ENCODE assay signal across 1 cellular context in the genomic region with DNA sequence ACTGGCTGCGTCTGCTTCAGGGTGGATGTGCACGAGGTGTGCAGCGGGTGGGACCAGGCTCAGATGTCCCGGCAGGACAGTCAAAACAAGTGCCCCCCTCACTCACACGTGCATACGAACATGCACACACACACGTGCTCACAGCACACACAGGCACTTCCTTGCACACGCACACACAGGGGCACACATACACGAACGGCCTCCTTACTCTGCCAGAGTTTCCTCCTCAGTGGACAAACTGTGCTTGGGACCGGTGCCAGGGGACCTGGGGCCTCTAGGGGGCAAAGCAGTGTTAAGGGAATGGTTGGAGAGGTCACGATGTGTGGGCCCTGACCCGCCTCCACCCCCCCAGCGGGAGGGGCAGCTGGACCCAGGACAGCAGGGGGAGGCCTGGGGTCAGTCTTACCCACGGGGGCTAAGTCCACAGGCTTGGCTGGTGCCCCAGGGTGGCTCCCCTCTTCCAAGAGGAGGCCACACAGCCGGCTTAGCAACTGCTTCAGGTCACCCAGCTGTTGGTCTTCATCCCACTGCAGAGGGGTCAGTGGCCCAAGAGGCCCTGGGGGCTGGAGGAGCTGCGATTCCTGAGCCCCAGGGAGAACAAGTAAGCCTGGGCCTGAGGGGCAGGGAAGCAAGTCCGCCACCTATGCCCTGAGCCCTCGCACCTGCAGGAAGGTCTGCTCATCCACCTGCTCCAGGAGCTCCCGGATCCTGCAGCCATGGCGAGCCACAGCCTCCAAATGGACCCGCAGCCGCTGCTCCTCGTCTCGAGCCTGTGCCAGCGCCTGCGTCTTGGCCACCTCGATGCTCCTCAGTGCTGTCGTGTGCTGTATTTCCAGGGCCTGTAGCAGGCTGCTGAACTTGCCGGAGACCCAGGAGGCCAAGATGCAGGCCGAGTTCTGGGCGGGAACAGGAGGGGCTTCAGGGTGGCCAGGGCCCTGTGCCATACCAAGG.
TF ChIP-seq lines count a peak whose summit lies in the region.

No MANE protein-coding gene starts in this region.

TF ChIP-seq in HepG2, 621 proteins besides CTCF, POLR2A, EP300 and RAD21 (continued from another document and continues in another):
- no peak for TF ChIP-seq SOX6 (IDR thresholded peaks at IDR 0.05)
- peak; percentile 73 for TF ChIP-seq SOX6 (CRISPR knock-in tag; IDR thresholded peaks at IDR 0.05)
- no peak for TF ChIP-seq TCF7 (IDR thresholded peaks at IDR 0.05; ENCODE audit: low read depth)
- peak; percentile 51; the same call in 1 of the 2 replicates for TF ChIP-seq SOX13 (IDR thresholded peaks at IDR 0.05)
- TF ChIP-seq SOX13 (CRISPR knock-in tag; conservative IDR thresholded peaks at IDR 0.05 in 1 of 2, IDR thresholded peaks at IDR 0.05 in 1 of 2) = peak in 1 of 2 experiments; percentile 70; a peak in 2 of 4 replicates
- TF ChIP-seq, protein P1, sequence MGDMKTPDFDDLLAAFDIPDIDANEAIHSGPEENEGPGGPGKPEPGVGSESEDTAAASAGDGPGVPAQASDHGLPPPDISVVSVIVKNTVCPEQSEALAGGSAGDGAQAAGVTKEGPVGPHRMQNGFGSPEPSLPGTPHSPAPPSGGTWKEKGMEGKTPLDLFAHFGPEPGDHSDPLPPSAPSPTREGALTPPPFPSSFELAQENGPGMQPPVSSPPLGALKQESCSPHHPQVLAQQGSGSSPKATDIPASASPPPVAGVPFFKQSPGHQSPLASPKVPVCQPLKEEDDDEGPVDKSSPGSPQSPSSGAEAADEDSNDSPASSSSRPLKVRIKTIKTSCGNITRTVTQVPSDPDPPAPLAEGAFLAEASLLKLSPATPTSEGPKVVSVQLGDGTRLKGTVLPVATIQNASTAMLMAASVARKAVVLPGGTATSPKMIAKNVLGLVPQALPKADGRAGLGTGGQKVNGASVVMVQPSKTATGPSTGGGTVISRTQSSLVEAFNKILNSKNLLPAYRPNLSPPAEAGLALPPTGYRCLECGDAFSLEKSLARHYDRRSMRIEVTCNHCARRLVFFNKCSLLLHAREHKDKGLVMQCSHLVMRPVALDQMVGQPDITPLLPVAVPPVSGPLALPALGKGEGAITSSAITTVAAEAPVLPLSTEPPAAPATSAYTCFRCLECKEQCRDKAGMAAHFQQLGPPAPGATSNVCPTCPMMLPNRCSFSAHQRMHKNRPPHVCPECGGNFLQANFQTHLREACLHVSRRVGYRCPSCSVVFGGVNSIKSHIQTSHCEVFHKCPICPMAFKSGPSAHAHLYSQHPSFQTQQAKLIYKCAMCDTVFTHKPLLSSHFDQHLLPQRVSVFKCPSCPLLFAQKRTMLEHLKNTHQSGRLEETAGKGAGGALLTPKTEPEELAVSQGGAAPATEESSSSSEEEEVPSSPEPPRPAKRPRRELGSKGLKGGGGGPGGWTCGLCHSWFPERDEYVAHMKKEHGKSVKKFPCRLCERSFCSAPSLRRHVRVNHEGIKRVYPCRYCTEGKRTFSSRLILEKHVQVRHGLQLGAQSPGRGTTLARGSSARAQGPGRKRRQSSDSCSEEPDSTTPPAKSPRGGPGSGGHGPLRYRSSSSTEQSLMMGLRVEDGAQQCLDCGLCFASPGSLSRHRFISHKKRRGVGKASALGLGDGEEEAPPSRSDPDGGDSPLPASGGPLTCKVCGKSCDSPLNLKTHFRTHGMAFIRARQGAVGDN (CRISPR knock-in tag; IDR thresholded peaks at IDR 0.05) = peak; percentile 82
- TF ChIP-seq, protein P2, sequence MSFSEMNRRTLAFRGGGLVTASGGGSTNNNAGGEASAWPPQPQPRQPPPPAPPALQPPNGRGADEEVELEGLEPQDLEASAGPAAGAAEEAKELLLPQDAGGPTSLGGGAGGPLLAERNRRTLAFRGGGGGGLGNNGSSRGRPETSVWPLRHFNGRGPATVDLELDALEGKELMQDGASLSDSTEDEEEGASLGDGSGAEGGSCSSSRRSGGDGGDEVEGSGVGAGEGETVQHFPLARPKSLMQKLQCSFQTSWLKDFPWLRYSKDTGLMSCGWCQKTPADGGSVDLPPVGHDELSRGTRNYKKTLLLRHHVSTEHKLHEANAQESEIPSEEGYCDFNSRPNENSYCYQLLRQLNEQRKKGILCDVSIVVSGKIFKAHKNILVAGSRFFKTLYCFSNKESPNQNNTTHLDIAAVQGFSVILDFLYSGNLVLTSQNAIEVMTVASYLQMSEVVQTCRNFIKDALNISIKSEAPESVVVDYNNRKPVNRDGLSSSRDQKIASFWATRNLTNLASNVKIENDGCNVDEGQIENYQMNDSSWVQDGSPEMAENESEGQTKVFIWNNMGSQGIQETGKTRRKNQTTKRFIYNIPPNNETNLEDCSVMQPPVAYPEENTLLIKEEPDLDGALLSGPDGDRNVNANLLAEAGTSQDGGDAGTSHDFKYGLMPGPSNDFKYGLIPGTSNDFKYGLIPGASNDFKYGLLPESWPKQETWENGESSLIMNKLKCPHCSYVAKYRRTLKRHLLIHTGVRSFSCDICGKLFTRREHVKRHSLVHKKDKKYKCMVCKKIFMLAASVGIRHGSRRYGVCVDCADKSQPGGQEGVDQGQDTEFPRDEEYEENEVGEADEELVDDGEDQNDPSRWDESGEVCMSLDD (CRISPR knock-in tag; IDR thresholded peaks at IDR 0.05; ENCODE audit: borderline replicate concordance) = peak; percentile 89
- peak; percentile 39 for TF ChIP-seq TEAD3 (CRISPR knock-in tag; optimal IDR thresholded peaks at IDR 0.05; ENCODE audit: borderline replicate concordance)
- no peak; the same call in 1 of the 2 replicates for TF ChIP-seq ZNF33B (CRISPR knock-in tag; IDR thresholded peaks at IDR 0.05)
- no peak for TF ChIP-seq GABPA (IDR thresholded peaks at IDR 0.05; ENCODE audit: low read depth, low read length)
- no peak for TF ChIP-seq GABPA (CRISPR knock-in tag; IDR thresholded peaks at IDR 0.05; ENCODE audit: low read depth)
- TF ChIP-seq ZBTB7B (CRISPR knock-in tag; IDR thresholded peaks at IDR 0.05) = peak; percentile 93
- no peak for TF ChIP-seq FOSL1 (CRISPR knock-in tag; IDR thresholded peaks at IDR 0.05; ENCODE audit: borderline replicate concordance)
- TF ChIP-seq PHF5A (CRISPR knock-in tag; IDR thresholded peaks at IDR 0.05; ENCODE audit: low read depth, unreplicated experiment) = no peak
- TF ChIP-seq ZNF572 (CRISPR knock-in tag; IDR thresholded peaks at IDR 0.05) = no peak; the same call in 1 of the 2 replicates
- TF ChIP-seq, protein P3, sequence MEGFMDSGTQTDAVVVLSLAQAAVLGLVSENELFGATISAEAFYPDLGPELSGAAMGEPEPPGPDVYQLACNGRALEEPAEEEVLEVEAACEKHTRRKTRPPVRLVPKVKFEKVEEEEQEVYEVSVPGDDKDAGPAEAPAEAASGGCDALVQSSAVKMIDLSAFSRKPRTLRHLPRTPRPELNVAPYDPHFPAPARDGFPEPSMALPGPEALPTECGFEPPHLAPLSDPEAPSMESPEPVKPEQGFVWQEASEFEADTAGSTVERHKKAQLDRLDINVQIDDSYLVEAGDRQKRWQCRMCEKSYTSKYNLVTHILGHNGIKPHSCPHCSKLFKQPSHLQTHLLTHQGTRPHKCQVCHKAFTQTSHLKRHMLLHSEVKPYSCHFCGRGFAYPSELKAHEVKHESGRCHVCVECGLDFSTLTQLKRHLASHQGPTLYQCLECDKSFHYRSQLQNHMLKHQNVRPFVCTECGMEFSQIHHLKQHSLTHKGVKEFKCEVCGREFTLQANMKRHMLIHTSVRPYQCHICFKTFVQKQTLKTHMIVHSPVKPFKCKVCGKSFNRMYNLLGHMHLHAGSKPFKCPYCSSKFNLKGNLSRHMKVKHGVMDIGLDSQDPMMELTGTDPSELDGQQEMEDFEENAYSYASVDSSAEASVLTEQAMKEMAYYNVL (CRISPR knock-in tag; IDR thresholded peaks at IDR 0.05; ENCODE audit: borderline replicate concordance) = no peak; the same call in 1 of the 2 replicates
- no peak for TF ChIP-seq JUN (CRISPR knock-in tag; IDR thresholded peaks at IDR 0.05)
- no peak for TF ChIP-seq NR3C1 (CRISPR knock-in tag; IDR thresholded peaks at IDR 0.05)
- no peak for TF ChIP-seq FIP1L1 (IDR thresholded peaks at IDR 0.05; ENCODE audit: borderline replicate concordance, insufficient read depth, low read depth, low read length)
- TF ChIP-seq ZNF121 (CRISPR knock-in tag; IDR thresholded peaks at IDR 0.05) = peak; percentile 96
- peak; percentile 57; the same call in 1 of the 2 replicates for TF ChIP-seq HMG20B (CRISPR knock-in tag; conservative IDR thresholded peaks at IDR 0.05)
- TF ChIP-seq, protein P4, sequence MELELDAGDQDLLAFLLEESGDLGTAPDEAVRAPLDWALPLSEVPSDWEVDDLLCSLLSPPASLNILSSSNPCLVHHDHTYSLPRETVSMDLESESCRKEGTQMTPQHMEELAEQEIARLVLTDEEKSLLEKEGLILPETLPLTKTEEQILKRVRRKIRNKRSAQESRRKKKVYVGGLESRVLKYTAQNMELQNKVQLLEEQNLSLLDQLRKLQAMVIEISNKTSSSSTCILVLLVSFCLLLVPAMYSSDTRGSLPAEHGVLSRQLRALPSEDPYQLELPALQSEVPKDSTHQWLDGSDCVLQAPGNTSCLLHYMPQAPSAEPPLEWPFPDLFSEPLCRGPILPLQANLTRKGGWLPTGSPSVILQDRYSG (CRISPR knock-in tag; IDR thresholded peaks at IDR 0.05) = no peak
- TF ChIP-seq, protein P5, sequence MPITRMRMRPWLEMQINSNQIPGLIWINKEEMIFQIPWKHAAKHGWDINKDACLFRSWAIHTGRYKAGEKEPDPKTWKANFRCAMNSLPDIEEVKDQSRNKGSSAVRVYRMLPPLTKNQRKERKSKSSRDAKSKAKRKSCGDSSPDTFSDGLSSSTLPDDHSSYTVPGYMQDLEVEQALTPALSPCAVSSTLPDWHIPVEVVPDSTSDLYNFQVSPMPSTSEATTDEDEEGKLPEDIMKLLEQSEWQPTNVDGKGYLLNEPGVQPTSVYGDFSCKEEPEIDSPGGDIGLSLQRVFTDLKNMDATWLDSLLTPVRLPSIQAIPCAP (CRISPR knock-in tag; IDR thresholded peaks at IDR 0.05; ENCODE audit: low read depth) = no peak
- TF ChIP-seq, protein P6, sequence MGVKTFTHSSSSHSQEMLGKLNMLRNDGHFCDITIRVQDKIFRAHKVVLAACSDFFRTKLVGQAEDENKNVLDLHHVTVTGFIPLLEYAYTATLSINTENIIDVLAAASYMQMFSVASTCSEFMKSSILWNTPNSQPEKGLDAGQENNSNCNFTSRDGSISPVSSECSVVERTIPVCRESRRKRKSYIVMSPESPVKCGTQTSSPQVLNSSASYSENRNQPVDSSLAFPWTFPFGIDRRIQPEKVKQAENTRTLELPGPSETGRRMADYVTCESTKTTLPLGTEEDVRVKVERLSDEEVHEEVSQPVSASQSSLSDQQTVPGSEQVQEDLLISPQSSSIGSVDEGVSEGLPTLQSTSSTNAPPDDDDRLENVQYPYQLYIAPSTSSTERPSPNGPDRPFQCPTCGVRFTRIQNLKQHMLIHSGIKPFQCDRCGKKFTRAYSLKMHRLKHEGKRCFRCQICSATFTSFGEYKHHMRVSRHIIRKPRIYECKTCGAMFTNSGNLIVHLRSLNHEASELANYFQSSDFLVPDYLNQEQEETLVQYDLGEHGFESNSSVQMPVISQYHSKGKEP (CRISPR knock-in tag; IDR thresholded peaks at IDR 0.05) = no peak
- peak; percentile 66; the same call in 1 of the 2 replicates for TF ChIP-seq BRCA1 (CRISPR knock-in tag; IDR thresholded peaks at IDR 0.05)
- TF ChIP-seq AGO2 (optimal IDR thresholded peaks at IDR 0.05; ENCODE audit: low read depth, low read length) = peak; percentile 93
- TF ChIP-seq KAT2B (IDR thresholded peaks at IDR 0.05; ENCODE audit: borderline replicate concordance, low read depth, low read length) = no peak
- no peak for TF ChIP-seq SP140L (CRISPR knock-in tag; IDR thresholded peaks at IDR 0.05; ENCODE audit: borderline replicate concordance)
- no peak for TF ChIP-seq RAD51 (IDR thresholded peaks at IDR 0.05; ENCODE audit: borderline replicate concordance)
- no peak; the same call in 1 of the 2 replicates for TF ChIP-seq ZNF446 (CRISPR knock-in tag; IDR thresholded peaks at IDR 0.05)
- TF ChIP-seq, protein P7, sequence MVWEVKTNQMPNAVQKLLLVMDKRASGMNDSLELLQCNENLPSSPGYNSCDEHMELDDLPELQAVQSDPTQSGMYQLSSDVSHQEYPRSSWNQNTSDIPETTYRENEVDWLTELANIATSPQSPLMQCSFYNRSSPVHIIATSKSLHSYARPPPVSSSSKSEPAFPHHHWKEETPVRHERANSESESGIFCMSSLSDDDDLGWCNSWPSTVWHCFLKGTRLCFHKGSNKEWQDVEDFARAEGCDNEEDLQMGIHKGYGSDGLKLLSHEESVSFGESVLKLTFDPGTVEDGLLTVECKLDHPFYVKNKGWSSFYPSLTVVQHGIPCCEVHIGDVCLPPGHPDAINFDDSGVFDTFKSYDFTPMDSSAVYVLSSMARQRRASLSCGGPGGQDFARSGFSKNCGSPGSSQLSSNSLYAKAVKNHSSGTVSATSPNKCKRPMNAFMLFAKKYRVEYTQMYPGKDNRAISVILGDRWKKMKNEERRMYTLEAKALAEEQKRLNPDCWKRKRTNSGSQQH (CRISPR knock-in tag; IDR thresholded peaks at IDR 0.05; ENCODE audit: low read depth) = 0 out of 2 replicates have a peak, but pooled peaks have one; percentile 22
- peak; percentile 76; the same call in 1 of the 2 replicates for TF ChIP-seq RCOR2 (CRISPR knock-in tag; IDR thresholded peaks at IDR 0.05)
- TF ChIP-seq, protein P8, sequence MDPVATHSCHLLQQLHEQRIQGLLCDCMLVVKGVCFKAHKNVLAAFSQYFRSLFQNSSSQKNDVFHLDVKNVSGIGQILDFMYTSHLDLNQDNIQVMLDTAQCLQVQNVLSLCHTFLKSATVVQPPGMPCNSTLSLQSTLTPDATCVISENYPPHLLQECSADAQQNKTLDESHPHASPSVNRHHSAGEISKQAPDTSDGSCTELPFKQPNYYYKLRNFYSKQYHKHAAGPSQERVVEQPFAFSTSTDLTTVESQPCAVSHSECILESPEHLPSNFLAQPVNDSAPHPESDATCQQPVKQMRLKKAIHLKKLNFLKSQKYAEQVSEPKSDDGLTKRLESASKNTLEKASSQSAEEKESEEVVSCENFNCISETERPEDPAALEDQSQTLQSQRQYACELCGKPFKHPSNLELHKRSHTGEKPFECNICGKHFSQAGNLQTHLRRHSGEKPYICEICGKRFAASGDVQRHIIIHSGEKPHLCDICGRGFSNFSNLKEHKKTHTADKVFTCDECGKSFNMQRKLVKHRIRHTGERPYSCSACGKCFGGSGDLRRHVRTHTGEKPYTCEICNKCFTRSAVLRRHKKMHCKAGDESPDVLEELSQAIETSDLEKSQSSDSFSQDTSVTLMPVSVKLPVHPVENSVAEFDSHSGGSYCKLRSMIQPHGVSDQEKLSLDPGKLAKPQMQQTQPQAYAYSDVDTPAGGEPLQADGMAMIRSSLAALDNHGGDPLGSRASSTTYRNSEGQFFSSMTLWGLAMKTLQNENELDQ (CRISPR knock-in tag; IDR thresholded peaks at IDR 0.05; ENCODE audit: borderline replicate concordance) = peak; percentile 45; the same call in 1 of the 2 replicates
- no peak for TF ChIP-seq SRSF9 (IDR thresholded peaks at IDR 0.05; ENCODE audit: borderline replicate concordance, insufficient read depth, low read depth, low read length, poor library complexity, severe bottlenecking)
- TF ChIP-seq CBFB (CRISPR knock-in tag; IDR thresholded peaks at IDR 0.05) = no peak
- TF ChIP-seq POLR2AphosphoS5 (IDR thresholded peaks at IDR 0.05; ENCODE audit: low read depth, low read length) = no peak; the same call in 1 of the 2 replicates
- TF ChIP-seq, protein P9, sequence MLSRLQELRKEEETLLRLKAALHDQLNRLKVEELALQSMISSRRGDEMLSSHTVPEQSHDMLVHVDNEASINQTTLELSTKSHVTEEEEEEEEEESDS (CRISPR knock-in tag; IDR thresholded peaks at IDR 0.05; ENCODE audit: borderline replicate concordance) = no peak
- TF ChIP-seq TP53 (CRISPR knock-in tag; conservative IDR thresholded peaks at IDR 0.05) = peak; percentile 31; the same call in 1 of the 2 replicates
- no peak for TF ChIP-seq ZNF496 (CRISPR knock-in tag; IDR thresholded peaks at IDR 0.05; ENCODE audit: insufficient replicate concordance)
- no peak for TF ChIP-seq IKZF1 (IDR thresholded peaks at IDR 0.05)
